In genomic region chr22:27416553-27417427, GRCh38 we compare ENCODE assay signal across 13 cellular contexts.
A peak's percentile ranks its signal among the peaks of the same experiment; 100 is the strongest.
DNase-seq lines count a peak whose midpoint lies in the region; ATAC-seq and TF ChIP-seq lines count a peak whose summit lies in the region.
"Had no signal": no experiment of that assay in that cellular context is flagged by ENCODE, and none has a peak within 500 bp of the region (broad histone marks: within the 10 kb centered on the region; RNA-seq: fewer than 3 reads in every experiment).

No MANE protein-coding gene starts in this region.

- CTCF ChIA-PET in MCF 10A (lab: Yijun Ruan, JAX), result interaction anchor here (0.6 to 6.9 kb wide), 3 partner anchors 11 to 61 kb away, joined by 3 to 48 read pairs (median 5); no protein-coding TSS in a partner anchor

- H3K9me3 ChIP-seq in upper lobe of right lung, result no peaks in the 10 kb centered on the region

- H3K36me3 ChIP-seq in upper lobe of right lung, result no peaks in the 10 kb centered on the region

- no TSS peak for BruUV-seq in MCF 10A (replicated peaks; lab: Mats Ljungman, UMichigan)

- TF ChIP-seq CTCF in MCF 10A (IDR thresholded peaks at IDR 0.05; ENCODE audit: unreplicated experiment) (no peak), mesothelial cell of epicardium (IDR thresholded peaks at IDR 0.05; ENCODE audit: unreplicated experiment) (no peak), upper lobe of right lung (IDR thresholded peaks at IDR 0.05) (no peak)

- no peak overlapping the region for H3K27ac Mint-ChIP-seq in MCF 10A (ENCODE audit: low read depth, unreplicated experiment)
- peak overlapping the region; percentile 15 for H3K27ac Mint-ChIP-seq in mesothelial cell of epicardium
- H3K27ac Mint-ChIP-seq: stimulated activated naive CD8-positive, alpha-beta T cell treated with anti-CD3 and anti-CD28 coated beads, Interleukin-15, Interleukin-2, amounts not matched to agents 100 ng/mL and 50 ng/mL, for 24 hours had no signal

- peaks cover 3% of the 10 kb centered on the region for H3K27me3 ChIP-seq in upper lobe of right lung

- H3K4me3 ChIP-seq in upper lobe of right lung, result no peak overlapping the region
- H3K4me3 ChIP-seq: coronary artery had no signal

- H3K27ac ChIP-seq in upper lobe of right lung, result no peak overlapping the region
- H3K27ac ChIP-seq: coronary artery, parathyroid adenoma had no signal

- H3K9me3 Mint-ChIP-seq in MCF 10A (ENCODE audit: unreplicated experiment) (no peaks in the 10 kb centered on the region), mesothelial cell of epicardium (no peaks in the 10 kb centered on the region)
- H3K9me3 Mint-ChIP-seq: stimulated activated naive CD8-positive, alpha-beta T cell treated with anti-CD3 and anti-CD28 coated beads, Interleukin-15, Interleukin-2, amounts not matched to agents 100 ng/mL and 50 ng/mL, for 24 hours had no signal

- H3K27me3 Mint-ChIP-seq in MCF 10A (ENCODE audit: insufficient read depth, unreplicated experiment) (no peaks in the 10 kb centered on the region), mesothelial cell of epicardium (ENCODE audit: low read depth) (peaks cover 3% of the 10 kb centered on the region)

- DNase-seq in COR-L47 (lab: John Stamatoyannopoulos, UW) (peak; percentile 98), NCI-H1092 (lab: John Stamatoyannopoulos, UW) (peak; percentile 84), MCF 10A (ENCODE audit: unreplicated experiment) (peak; percentile 88), mesothelial cell of epicardium (ENCODE audit: low spot score in 2 of 2, unreplicated experiment in 2 of 2) (no peak), upper lobe of right lung (no peak)
- no peak for DNase-seq in activated CD4-positive, alpha-beta T cell treated with anti-CD3 and anti-CD28 coated beads, Interleukin-2, amount 50 U/mL, for 1 hour
- DNase-seq: activated CD4-positive, alpha-beta T cell treated with anti-CD3 and anti-CD28 coated beads for 48 hours; NCI-H1436 had no signal

- POLR2A ChIA-PET in MCF 10A (lab: Yijun Ruan, JAX), result interaction anchor here (0.7 to 1.4 kb wide), 3 partner anchors 58 to 338 kb away, joined by 3 read pairs; no protein-coding TSS in a partner anchor

- H3K4me1 ChIP-seq in upper lobe of right lung, result peaks cover 12% of the 10 kb centered on the region

- intact Hi-C loops in MCF 10A (cut with micrococcal nuclease) (loop anchor here (5.0 kb wide), 1 partner anchor 96 kb away; no protein-coding TSS in a partner anchor), upper lobe of right lung (cut with DNase I) (no loop called here)

- H3K4me1 Mint-ChIP-seq in MCF 10A (ENCODE audit: insufficient read depth, unreplicated experiment), result peaks cover 39% of the 10 kb centered on the region
- peaks cover 30% of the 10 kb centered on the region for H3K4me1 Mint-ChIP-seq in mesothelial cell of epicardium

- ATAC-seq in upper lobe of right lung (no peak), HG02642 (IDR thresholded peaks at IDR 0.05; ENCODE audit: poor library complexity, unreplicated experiment) (no peak), GM21786 (IDR thresholded peaks at IDR 0.05; ENCODE audit: unreplicated experiment) (no peak)

- H3K4me3 Mint-ChIP-seq in MCF 10A (ENCODE audit: unreplicated experiment), result peak overlapping the region; percentile 17
- H3K4me3 Mint-ChIP-seq in mesothelial cell of epicardium, result no peak overlapping the region
- H3K4me3 Mint-ChIP-seq: stimulated activated naive CD8-positive, alpha-beta T cell treated with anti-CD3 and anti-CD28 coated beads, Interleukin-15, Interleukin-2, amounts not matched to agents 100 ng/mL and 50 ng/mL, for 24 hours had no signal

- H3K36me3 Mint-ChIP-seq in MCF 10A (ENCODE audit: insufficient read depth, unreplicated experiment), result peaks cover 8% of the 10 kb centered on the region
- no peaks in the 10 kb centered on the region for H3K36me3 Mint-ChIP-seq in mesothelial cell of epicardium

Comparison
In these comparisons a context has a peak if more than half of its experiments do, and no peak if none do; other contexts are left out.
1. DNase-seq: peak in COR-L47 (single experiment), NCI-H1092 (single experiment) and MCF 10A (single experiment); none in mesothelial cell of epicardium (0 of 2), upper lobe of right lung (single experiment) and activated CD4-positive, alpha-beta T cell treated with anti-CD3 and anti-CD28 coated beads, Interleukin-2, amount 50 U/mL, for 1 hour (single experiment).